Comparison of ENCODE assay signal across 20 cellular contexts in genomic region chr2:177535968-177536514, GRCh38.
DNase-seq lines count a peak whose midpoint lies in the region; ATAC-seq, FAIRE-seq and TF ChIP-seq lines count a peak whose summit lies in the region.
"Had no signal": no experiment of that assay in that cellular context is flagged by ENCODE, and none has a peak within 500 bp of the region (broad histone marks: within the 10 kb centered on the region; RNA-seq: fewer than 3 reads in every experiment).

No MANE protein-coding gene starts in this region.

- peaks cover 29% of the 10 kb centered on the region for H3K4me1 Mint-ChIP-seq in endodermal cell
- no peaks in the 10 kb centered on the region for H3K4me1 Mint-ChIP-seq in activated naive CD4-positive, alpha-beta T cell treated with anti-CD3 and anti-CD28 coated beads, Interleukin-2, amount 10 ng/mL, durations not matched to agents 7 days and 5 days
- H3K4me1 Mint-ChIP-seq: CD14-positive monocyte had no signal

- 95% methylated on average over 3 of the region's 3 CpGs for WGBS in HepG2 (ENCODE audit: low lambda C conversion rate)
- 73% methylated on average over 3 of the region's 3 CpGs for WGBS in right lobe of liver (ENCODE audit: insufficient coverage, low coverage, low lambda C conversion rate, missing lambda C conversion rate)
- WGBS in endodermal cell (ENCODE audit: insufficient coverage in 1 of 2, insufficient read length in 1 of 2), 2 experiments, result 50 to 53% methylated on average over 1 to 3 of the region's 3 CpGs

- no peak for TF ChIP-seq RAD21 in HepG2 (CRISPR knock-in tag; IDR thresholded peaks at IDR 0.05)

- no peak for DNase-seq in HepG2 (ENCODE audit: low spot score)
- DNase-seq in right lobe of liver, result no peak
- DNase-seq in NCI-H2081 (lab: John Stamatoyannopoulos, UW), result peak; percentile 71 to 92
- peak; percentile 72 for DNase-seq in endodermal cell
- DNase-seq in superior temporal gyrus (ENCODE audit: extremely low spot score), result no peak
- no peak for DNase-seq in activated naive CD4-positive, alpha-beta T cell treated with anti-CD3 and anti-CD28 coated beads, Interleukin-2, amount 10 ng/mL, durations not matched to agents 7 days and 5 days
- no peak for DNase-seq in right atrium auricular region (ENCODE audit: low spot score)
- no peak for DNase-seq in HT-29 (ENCODE audit: low spot score)
- DNase-seq: Caco-2, DMS79 treated with DMSO at 0.1 percent for 48 hours, GOT3, IMR-90, Kasumi-1, NCI-H1436 treated with DMSO at 0.1 percent for 48 hours, PC-3, SW 1271 had no signal

- H3K27ac ChIP-seq in HepG2 (ENCODE audit: extremely low read length, insufficient read depth, low read length) (no peak overlapping the region), right lobe of liver (no peak overlapping the region), endodermal cell (ENCODE audit: low read depth, low read length) (peak overlapping the region; percentile 54), right atrium auricular region (no peak overlapping the region)
- H3K27ac ChIP-seq: A549, SJSA1 had no signal

- H3K36me3 ChIP-seq in HepG2 (replicated peaks in 1 of 2; ENCODE audit: control insufficient read depth in 1 of 2, insufficient read depth in 2 of 2, low read length in 2 of 2) (peaks cover 6 to 24% of the 10 kb centered on the region in 2 experiments), right lobe of liver (no peaks in the 10 kb centered on the region), endodermal cell (ENCODE audit: control insufficient read depth, insufficient read depth, low read length) (peaks cover 28% of the 10 kb centered on the region), right atrium auricular region (no peaks in the 10 kb centered on the region)

- intact Hi-C loops in HepG2 (cut with micrococcal nuclease; ENCODE audit: unreplicated experiment), result no loop called here
- intact Hi-C loops in right lobe of liver (cut with DNase I), result no loop called here

- TF ChIP-seq POLR2A in HepG2 (IDR thresholded peaks at IDR 0.05; ENCODE audit: insufficient read depth in 1 of 2, low read depth in 2 of 2, low read length in 2 of 2), result no peak
- TF ChIP-seq POLR2A in right lobe of liver (IDR thresholded peaks at IDR 0.05), result no peak

- no peak for FAIRE-seq in HepG2 (lab: Jason Lieb, UNC)
- FAIRE-seq: A549, GM12892 had no signal

- no peaks in the 10 kb centered on the region for H3K9me3 ChIP-seq in HepG2 (ENCODE audit: low read length)
- H3K9me3 ChIP-seq in right lobe of liver, result no peaks in the 10 kb centered on the region
- no peaks in the 10 kb centered on the region for H3K9me3 ChIP-seq in endodermal cell (ENCODE audit: control insufficient read depth, low read length)
- H3K9me3 ChIP-seq in right atrium auricular region, result no peaks in the 10 kb centered on the region
- H3K9me3 ChIP-seq: A549, Caco-2, SJSA1 had no signal

- ATAC-seq in HepG2 (no peak), right lobe of liver (no peak)
- ATAC-seq: A549, PC-3 had no signal

- no peaks in the 10 kb centered on the region for H3K27me3 Mint-ChIP-seq in endodermal cell (ENCODE audit: insufficient read depth)
- no peaks in the 10 kb centered on the region for H3K27me3 Mint-ChIP-seq in activated naive CD4-positive, alpha-beta T cell treated with anti-CD3 and anti-CD28 coated beads, Interleukin-2, amount 10 ng/mL, durations not matched to agents 7 days and 5 days

- TF ChIP-seq CTCF in HepG2 (CRISPR knock-in tag; IDR thresholded peaks at IDR 0.05) (no peak), right lobe of liver (IDR thresholded peaks at IDR 0.05) (no peak), endodermal cell (conservative IDR thresholded peaks at IDR 0.05) (no peak), right atrium auricular region (IDR thresholded peaks at IDR 0.05) (no peak)

- TF ChIP-seq EP300 in HepG2 (IDR thresholded peaks at IDR 0.05; ENCODE audit: low read depth in 2 of 2, low read length in 2 of 2) (no peak), HepG2 (CRISPR knock-in tag; IDR thresholded peaks at IDR 0.05; ENCODE audit: borderline replicate concordance) (no peak)

- H3K4me1 ChIP-seq in HepG2 (ENCODE audit: insufficient read depth, low read length), result no peaks in the 10 kb centered on the region
- no peaks in the 10 kb centered on the region for H3K4me1 ChIP-seq in right lobe of liver
- H3K4me1 ChIP-seq in endodermal cell (ENCODE audit: control insufficient read depth, insufficient read depth, low read length), result peaks cover 7% of the 10 kb centered on the region
- H3K4me1 ChIP-seq in right atrium auricular region, result no peaks in the 10 kb centered on the region
- H3K4me1 ChIP-seq: A549, SJSA1 had no signal

- POLR2A ChIA-PET in HepG2 (lab: Yijun Ruan, JAX), result no interaction called here

- H3K4me3 Mint-ChIP-seq in endodermal cell, result peak overlapping the region; percentile 7
- H3K4me3 Mint-ChIP-seq in activated naive CD4-positive, alpha-beta T cell treated with anti-CD3 and anti-CD28 coated beads, Interleukin-2, amount 10 ng/mL, durations not matched to agents 7 days and 5 days, result no peak overlapping the region
- H3K4me3 Mint-ChIP-seq: CD14-positive monocyte had no signal

- H3K27ac Mint-ChIP-seq in endodermal cell, result peak overlapping the region; percentile 35
- no peak overlapping the region for H3K27ac Mint-ChIP-seq in activated naive CD4-positive, alpha-beta T cell treated with anti-CD3 and anti-CD28 coated beads, Interleukin-2, amount 10 ng/mL, durations not matched to agents 7 days and 5 days
- H3K27ac Mint-ChIP-seq: CD14-positive monocyte had no signal

- H3K4me3 ChIP-seq in HepG2 (replicated peaks in 1 of 3; ENCODE audit: insufficient read depth in 1 of 3, low read depth in 2 of 3, low read length in 3 of 3) (no peak overlapping the region), right lobe of liver (no peak overlapping the region), endodermal cell (ENCODE audit: low read length) (no peak overlapping the region), right atrium auricular region (no peak overlapping the region)
- H3K4me3 ChIP-seq: A549, SJSA1 had no signal

- H3K27me3 ChIP-seq in HepG2 (ENCODE audit: control insufficient read depth in 1 of 2, insufficient read depth in 2 of 2, low read length in 2 of 2) (no peaks in the 10 kb centered on the region), right lobe of liver (no peaks in the 10 kb centered on the region), endodermal cell (ENCODE audit: control insufficient read depth, insufficient read depth, low read length, poor library complexity, severe bottlenecking) (no peaks in the 10 kb centered on the region), right atrium auricular region (no peaks in the 10 kb centered on the region)
- H3K27me3 ChIP-seq: SJSA1 had no signal

- H4K20me1 ChIP-seq in HepG2 (ENCODE audit: insufficient read depth, low read length), result no peaks in the 10 kb centered on the region

- H3K9ac ChIP-seq in HepG2 (ENCODE audit: insufficient read depth, low read depth, low read length), result no peak overlapping the region
- H3K9ac ChIP-seq in endodermal cell (ENCODE audit: extremely low read depth, low read length, poor library complexity, severe bottlenecking), result no peak overlapping the region

- CTCF ChIA-PET in HepG2 (lab: Yijun Ruan, JAX; ENCODE audit: low intra/inter-chr PET ratio, low total read pairs), result no interaction called here
- CTCF ChIA-PET in activated naive CD4-positive, alpha-beta T cell treated with anti-CD3 and anti-CD28 coated beads, Interleukin-2, amount 10 ng/mL, durations not matched to agents 7 days and 5 days (lab: Charles Lee), result interaction anchor here (0.8 kb wide), 1 partner anchor 138 kb away, joined by 4 read pairs; no protein-coding TSS in a partner anchor

- no peak overlapping the region for H2AFZ ChIP-seq in HepG2 (ENCODE audit: low read length)

- in situ Hi-C loops in HepG2 (cut with HindIII; ENCODE audit: extremely low pct_ligation_motif_present, low pct_unique_long_range_greater_than_20kb), result no loop called here

- no peaks in the 10 kb centered on the region for H3K9me3 Mint-ChIP-seq in endodermal cell
- no peaks in the 10 kb centered on the region for H3K9me3 Mint-ChIP-seq in activated naive CD4-positive, alpha-beta T cell treated with anti-CD3 and anti-CD28 coated beads, Interleukin-2, amount 10 ng/mL, durations not matched to agents 7 days and 5 days
- H3K9me3 Mint-ChIP-seq: CD14-positive monocyte had no signal

- H3K79me2 ChIP-seq in HepG2 (ENCODE audit: insufficient read depth, low read length), result no peaks in the 10 kb centered on the region

- no peak overlapping the region for H3K4me2 ChIP-seq in HepG2 (ENCODE audit: low read depth, low read length)
- H3K4me2 ChIP-seq: A549 had no signal

- BruUV-seq in HepG2 (replicated peaks; lab: Mats Ljungman, UMichigan), result no TSS peak

- peaks cover 16% of the 10 kb centered on the region for H3K36me3 Mint-ChIP-seq in endodermal cell (ENCODE audit: low read depth)
- H3K36me3 Mint-ChIP-seq in activated naive CD4-positive, alpha-beta T cell treated with anti-CD3 and anti-CD28 coated beads, Interleukin-2, amount 10 ng/mL, durations not matched to agents 7 days and 5 days, result peaks cover 10% of the 10 kb centered on the region

TF ChIP-seq in HepG2, 621 proteins besides CTCF, POLR2A, EP300 and RAD21:
- TF ChIP-seq SMYD3 (CRISPR knock-in tag; IDR thresholded peaks at IDR 0.05) (no peak), RBM22 (optimal IDR thresholded peaks at IDR 0.05; ENCODE audit: low read length) (peak; percentile 25)

Comparison
In these comparisons a context has a peak if more than half of its experiments do, and no peak if none do; other contexts are left out.
1. DNase-seq: peak in NCI-H2081 (2 of 2) and endodermal cell (single experiment); none in HepG2 (single experiment), right lobe of liver (0 of 3), superior temporal gyrus (single experiment), activated naive CD4-positive, alpha-beta T cell treated with anti-CD3 and anti-CD28 coated beads, Interleukin-2, amount 10 ng/mL, durations not matched to agents 7 days and 5 days (single experiment), right atrium auricular region (single experiment) and HT-29 (single experiment).